1 cellular context compared by ENCODE assay signal in genomic region chr6:43703512-43704429, GRCh38.
TF ChIP-seq lines count a peak whose summit lies in the region.

No MANE protein-coding gene starts in this region.

TF ChIP-seq in GM23338, 12 proteins besides CTCF, POLR2A, EP300 and RAD21:
- TF ChIP-seq ETS1 (IDR thresholded peaks at IDR 0.05) (no peak), STAT1 (IDR thresholded peaks at IDR 0.05; ENCODE audit: unreplicated experiment) (no peak), JUNB (IDR thresholded peaks at IDR 0.05; ENCODE audit: unreplicated experiment) (no peak), ZNF462 (CRISPR knock-in tag; IDR thresholded peaks at IDR 0.05) (no peak), NANOG (IDR thresholded peaks at IDR 0.05; ENCODE audit: borderline replicate concordance) (no peak), ZNF331 (CRISPR knock-in tag; IDR thresholded peaks at IDR 0.05; ENCODE audit: low read depth) (no peak), EZH2phosphoT487 (IDR thresholded peaks at IDR 0.05; ENCODE audit: unreplicated experiment) (no peak), POLR2AphosphoS5 (IDR thresholded peaks at IDR 0.05; ENCODE audit: low read depth) (no peak), ZNF114 (CRISPR knock-in tag; IDR thresholded peaks at IDR 0.05) (no peak), REST (IDR thresholded peaks at IDR 0.05; ENCODE audit: unreplicated experiment) (no peak), CREB1 (CRISPR knock-in tag; IDR thresholded peaks at IDR 0.05; ENCODE audit: low read depth) (no peak), EZH2 (IDR thresholded peaks at IDR 0.05; ENCODE audit: low read depth, unreplicated experiment) (no peak)
